ENCODE assay signal across 19 cellular contexts in the genomic region with DNA sequence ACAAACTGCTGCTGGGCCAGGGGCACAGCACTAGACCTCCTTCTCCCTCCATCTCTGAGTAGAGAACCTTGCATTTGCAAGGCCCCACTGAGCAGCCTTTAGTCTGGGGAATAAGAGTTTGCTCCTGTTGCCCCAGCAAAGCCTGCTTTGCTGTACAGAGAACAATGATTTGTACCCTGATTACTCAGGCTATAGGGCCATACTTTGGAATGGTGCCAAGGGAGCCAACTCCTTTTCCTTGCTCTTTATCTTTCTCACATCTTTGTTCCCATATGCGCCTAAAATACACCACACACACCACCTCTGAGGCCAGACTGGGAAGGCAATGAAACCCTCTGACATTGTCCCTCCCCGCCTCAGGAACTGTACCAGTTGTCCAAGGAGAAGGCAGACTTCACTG. TPM values are rescaled to one million over a fixed set of nuclear protein-coding genes. Genes with fewer than 3 reads are reported as not detected.
DNase-seq lines count a peak whose midpoint lies in the region; ATAC-seq, FAIRE-seq and TF ChIP-seq lines count a peak whose summit lies in the region.
"Had no signal": no experiment of that assay in that cellular context is flagged by ENCODE, and none has a peak within 500 bp of the region (broad histone marks: within the 10 kb centered on the region; RNA-seq: fewer than 3 reads in every experiment).

No MANE protein-coding gene starts in this region.

- no peak overlapping the region for H3K9ac ChIP-seq in HepG2 (ENCODE audit: insufficient read depth, low read depth, low read length)

- peak overlapping the region; percentile 84 for H3K27ac Mint-ChIP-seq in T-helper 17 cell
- no peak overlapping the region for H3K27ac Mint-ChIP-seq in endothelial cell (ENCODE audit: unreplicated experiment)

- H3K79me2 ChIP-seq in HepG2 (ENCODE audit: insufficient read depth, low read length), result no peaks in the 10 kb centered on the region

- POLR2A ChIA-PET in HepG2 (lab: Yijun Ruan, JAX), result no interaction called here

- H3K9me3 Mint-ChIP-seq in endothelial cell (ENCODE audit: unreplicated experiment), result no peaks in the 10 kb centered on the region

- TF ChIP-seq RAD21 in HepG2 (CRISPR knock-in tag; IDR thresholded peaks at IDR 0.05), result no peak

- no peaks in the 10 kb centered on the region for H3K27me3 ChIP-seq in neutrophil
- no peaks in the 10 kb centered on the region for H3K27me3 ChIP-seq in HepG2 (ENCODE audit: control insufficient read depth in 1 of 2, insufficient read depth in 2 of 2, low read length in 2 of 2)
- H3K27me3 ChIP-seq: esophagus squamous epithelium had no signal

- TF ChIP-seq POLR2A in HepG2 (IDR thresholded peaks at IDR 0.05; ENCODE audit: insufficient read depth in 1 of 2, low read depth in 2 of 2, low read length in 2 of 2), result no peak

- H2AFZ ChIP-seq in HepG2 (ENCODE audit: low read length), result no peak overlapping the region

- BruUV-seq in HepG2 (replicated peaks; lab: Mats Ljungman, UMichigan), result no TSS peak

- intact Hi-C loops in HepG2 (cut with micrococcal nuclease; ENCODE audit: unreplicated experiment), result no loop called here
- intact Hi-C loops in Right ventricle myocardium superior (cut with DNase I), result no loop called here

- 97% methylated on average over 2 of the region's 2 CpGs for whole genome bisulfite sequencing in HepG2 (ENCODE audit: low lambda C conversion rate)

- H3K4me1 Mint-ChIP-seq in T-helper 17 cell (peaks cover 4% of the 10 kb centered on the region), endothelial cell (ENCODE audit: unreplicated experiment) (no peaks in the 10 kb centered on the region)

- H3K4me2 ChIP-seq in HepG2 (ENCODE audit: low read depth, low read length), result no peak overlapping the region

- H3K4me3 ChIP-seq in neutrophil (ENCODE audit: low read depth in 1 of 2, low read length in 1 of 2) (no peak overlapping the region), HepG2 (replicated peaks in 1 of 3; ENCODE audit: insufficient read depth in 1 of 3, low read depth in 2 of 3, low read length in 3 of 3) (no peak overlapping the region)
- H3K4me3 ChIP-seq: esophagus squamous epithelium had no signal

- H3K36me3 ChIP-seq in neutrophil, result peaks cover 48% of the 10 kb centered on the region
- H3K36me3 ChIP-seq in HepG2 (replicated peaks in 1 of 2; ENCODE audit: control insufficient read depth in 1 of 2, insufficient read depth in 2 of 2, low read length in 2 of 2), result peaks cover 19 to 53% of the 10 kb centered on the region in 2 experiments

- H3K4me1 ChIP-seq in neutrophil (ENCODE audit: control insufficient read depth in 1 of 2, insufficient read depth in 1 of 2, low read depth in 1 of 2, low read length in 1 of 2) (peaks cover 44 to 53% of the 10 kb centered on the region in 2 experiments), HepG2 (ENCODE audit: insufficient read depth, low read length) (no peaks in the 10 kb centered on the region)

- no peak for ATAC-seq in T-helper 17 cell
- no peak for ATAC-seq in HepG2
- no peak for ATAC-seq in Right ventricle myocardium superior (ENCODE audit: poor library complexity)
- ATAC-seq in GM19467 (IDR thresholded peaks at IDR 0.05; ENCODE audit: unreplicated experiment), result no peak
- ATAC-seq: activated CD4-positive, CD25-positive, alpha-beta regulatory T cell treated with anti-CD3 and anti-CD28 coated beads, Interleukin-2, amount 50 U/mL, for 24 hours; left colon had no signal

- H3K9me3 ChIP-seq in T-helper 17 cell (ENCODE audit: control insufficient read depth, low read length, poor library complexity, severe bottlenecking) (no peaks in the 10 kb centered on the region), neutrophil (no peaks in the 10 kb centered on the region), HepG2 (ENCODE audit: low read length) (no peaks in the 10 kb centered on the region)
- H3K9me3 ChIP-seq: esophagus squamous epithelium had no signal

- CTCF ChIA-PET in HepG2 (lab: Yijun Ruan, JAX; ENCODE audit: low intra/inter-chr PET ratio, low total read pairs), result no interaction called here

- no peak for TF ChIP-seq EP300 in HepG2 (IDR thresholded peaks at IDR 0.05; ENCODE audit: low read depth in 2 of 2, low read length in 2 of 2)
- TF ChIP-seq EP300 in HepG2 (CRISPR knock-in tag; IDR thresholded peaks at IDR 0.05; ENCODE audit: borderline replicate concordance), result no peak

- H3K27me3 Mint-ChIP-seq in T-helper 17 cell, result no peaks in the 10 kb centered on the region
- H3K27me3 Mint-ChIP-seq in endothelial cell (ENCODE audit: unreplicated experiment), result peaks cover 1% of the 10 kb centered on the region

- H3K27ac ChIP-seq in neutrophil (peak overlapping the region; percentile 74), HepG2 (ENCODE audit: extremely low read length, insufficient read depth, low read length) (no peak overlapping the region)

- H3K36me3 Mint-ChIP-seq in T-helper 17 cell (ENCODE audit: low read depth) (no peaks in the 10 kb centered on the region), endothelial cell (ENCODE audit: low read depth, unreplicated experiment) (peaks cover 24% of the 10 kb centered on the region)

- in situ Hi-C loops in HepG2 (cut with HindIII; ENCODE audit: extremely low pct_ligation_motif_present, low pct_unique_long_range_greater_than_20kb), result no loop called here

- DNase-seq in EH (ENCODE audit: low read depth) (peak; percentile 12), T-helper 17 cell (no peak), endothelial cell (ENCODE audit: low spot score) (no peak), HepG2 (ENCODE audit: low spot score) (no peak), Right ventricle myocardium superior (no peak)
- DNase-seq: activated naive CD4-positive, alpha-beta T cell treated with Interleukin-2 at 50 U/mL for 16 hours; COR-L47; esophagus squamous epithelium; hippocampal formation; left colon; midbrain; MM.1S; NCI-H187; SHP77 treated with DMSO at 0.1 percent for 48 hours; stimulated activated CD4-positive, alpha-beta T cell treated with anti-CD3 and anti-CD28 coated beads, Interleukin-2, amount 100 ng/mL, for 24 hours had no signal

- H4K20me1 ChIP-seq in HepG2 (ENCODE audit: insufficient read depth, low read length), result no peaks in the 10 kb centered on the region

- no peak for FAIRE-seq in HepG2 (lab: Jason Lieb, UNC)
- FAIRE-seq: GM12892 had no signal

- TF ChIP-seq CTCF in endothelial cell (IDR thresholded peaks at IDR 0.05; ENCODE audit: unreplicated experiment), result no peak
- no peak for TF ChIP-seq CTCF in neutrophil (IDR thresholded peaks at IDR 0.05)
- TF ChIP-seq CTCF in HepG2 (CRISPR knock-in tag; IDR thresholded peaks at IDR 0.05), result no peak

- H3K4me3 Mint-ChIP-seq in T-helper 17 cell (no peak overlapping the region), endothelial cell (ENCODE audit: unreplicated experiment) (peak overlapping the region; percentile 4)

RNA-seq across cellular contexts. Expression of gene LIG3, which starts 21.2 kb away (rescaled TPM):
- total RNA-seq in T-helper 17 cell (10 to 100 TPM; 43.1 to 48.7 TPM), endothelial cell (ENCODE audit: unreplicated experiment) (42.1 TPM), HepG2 (2016; rRNA removed; fragmentation: Illumina TruSeq; extraction: Trizol) (34.5 and 36.2 TPM in 2 replicates), Right ventricle myocardium superior (15.2 TPM)
- 10.9 and 13.1 TPM in 2 replicates for total RNA-seq in HepG2 (2016; cell fraction: cytosol; rRNA removed; fragmentation: Illumina TruSeq; extraction: Trizol; ENCODE audit: low read depth)
- 31.5 and 37.3 TPM in 2 replicates for total RNA-seq in HepG2 (2016; cell fraction: insoluble cytoplasmic fraction; rRNA removed; fragmentation: Illumina TruSeq; extraction: Trizol)
- 11.5 and 12.7 TPM in 2 replicates for total RNA-seq in HepG2 (2016; cell fraction: membrane; rRNA removed; fragmentation: Illumina TruSeq; extraction: Trizol)
- 48.1 and 52.8 TPM in 2 replicates for total RNA-seq in HepG2 (2016; cell fraction: nucleus; rRNA removed; fragmentation: Illumina TruSeq; extraction: Trizol)
- polyA plus RNA-seq in HepG2 (2011; rRNA removed), result 23.7 and 34.4 TPM in 2 replicates
- polyA plus RNA-seq in HepG2 (2011; cell fraction: cytosol; rRNA removed), result 23.0 and 25.2 TPM in 2 replicates
- 59.1 and 70.4 TPM in 2 replicates for polyA plus RNA-seq in HepG2 (2011; cell fraction: nucleus; rRNA removed)
- 15.1 and 16.4 TPM in 2 replicates for polyA plus RNA-seq in HepG2 (2012)
- polyA plus RNA-seq in HepG2 (2016; cell fraction: cytosol; fragmentation: Illumina TruSeq; extraction: Trizol; ENCODE audit: low read depth), result 1.9 and 3.1 TPM in 2 replicates
- 29.2 and 30.6 TPM in 2 replicates for polyA plus RNA-seq in HepG2 (2016; cell fraction: insoluble cytoplasmic fraction; fragmentation: Illumina TruSeq; extraction: Trizol; ENCODE audit: low read depth)
- 4.0 and 4.9 TPM in 2 replicates for polyA plus RNA-seq in HepG2 (2016; cell fraction: membrane; fragmentation: Illumina TruSeq; extraction: Trizol; ENCODE audit: low read depth)
- polyA plus RNA-seq in HepG2 (2016; cell fraction: nucleus; fragmentation: Illumina TruSeq; extraction: Trizol; ENCODE audit: insufficient read depth, low read depth), result 33.0 and 38.6 TPM in 2 replicates
- polyA minus RNA-seq in HepG2 (2011; rRNA and poly(A)+ RNA removed; ENCODE audit: low replicate concordance), result 99.8 and 102 TPM in 2 replicates
- 35.2 and 41.3 TPM in 2 replicates for polyA minus RNA-seq in HepG2 (2011; cell fraction: cytosol; rRNA and poly(A)+ RNA removed)
- 104 and 116 TPM in 2 replicates for polyA minus RNA-seq in HepG2 (2011; cell fraction: nucleus; rRNA and poly(A)+ RNA removed)

RNA-seq across cellular contexts. Expression of gene ZNF830, which starts 40.2 kb away (rescaled TPM):
- 10 to 100 TPM; 28.0 to 33.3 TPM for total RNA-seq in T-helper 17 cell
- total RNA-seq in endothelial cell (ENCODE audit: unreplicated experiment), result 18.5 TPM
- 18.9 and 19.0 TPM in 2 replicates for total RNA-seq in HepG2 (2016; rRNA removed; fragmentation: Illumina TruSeq; extraction: Trizol)
- total RNA-seq in HepG2 (2016; cell fraction: cytosol; rRNA removed; fragmentation: Illumina TruSeq; extraction: Trizol; ENCODE audit: low read depth), result 3.5 and 3.9 TPM in 2 replicates
- 17.2 and 18.6 TPM in 2 replicates for total RNA-seq in HepG2 (2016; cell fraction: insoluble cytoplasmic fraction; rRNA removed; fragmentation: Illumina TruSeq; extraction: Trizol)
- 5.8 and 7.2 TPM in 2 replicates for total RNA-seq in HepG2 (2016; cell fraction: membrane; rRNA removed; fragmentation: Illumina TruSeq; extraction: Trizol)
- total RNA-seq in HepG2 (2016; cell fraction: nucleus; rRNA removed; fragmentation: Illumina TruSeq; extraction: Trizol), result 18.9 and 21.8 TPM in 2 replicates
- polyA plus RNA-seq in HepG2 (2011; rRNA removed), result 4.7 and 6.1 TPM in 2 replicates
- polyA plus RNA-seq in HepG2 (2011; cell fraction: cytosol; rRNA removed), result 3.6 and 4.0 TPM in 2 replicates
- polyA plus RNA-seq in HepG2 (2011; cell fraction: nucleus; rRNA removed), result 4.6 and 5.1 TPM in 2 replicates
- polyA plus RNA-seq in HepG2 (2012), result 6.4 and 12.1 TPM in 2 replicates
- 0.97 and 1.7 TPM in 2 replicates for polyA plus RNA-seq in HepG2 (2016; cell fraction: cytosol; fragmentation: Illumina TruSeq; extraction: Trizol; ENCODE audit: low read depth)
- polyA plus RNA-seq in HepG2 (2016; cell fraction: insoluble cytoplasmic fraction; fragmentation: Illumina TruSeq; extraction: Trizol; ENCODE audit: low read depth), result 18.0 and 20.9 TPM in 2 replicates
- polyA plus RNA-seq in HepG2 (2016; cell fraction: membrane; fragmentation: Illumina TruSeq; extraction: Trizol; ENCODE audit: low read depth), result 2.2 and 2.7 TPM in 2 replicates
- 10.6 and 15.1 TPM in 2 replicates for polyA plus RNA-seq in HepG2 (2016; cell fraction: nucleus; fragmentation: Illumina TruSeq; extraction: Trizol; ENCODE audit: insufficient read depth, low read depth)
- 2.3 and 3.0 TPM in 2 replicates for polyA minus RNA-seq in HepG2 (2011; rRNA and poly(A)+ RNA removed; ENCODE audit: low replicate concordance)
- polyA minus RNA-seq in HepG2 (2011; cell fraction: cytosol; rRNA and poly(A)+ RNA removed), result 3.2 and 4.0 TPM in 2 replicates
- polyA minus RNA-seq in HepG2 (2011; cell fraction: nucleus; rRNA and poly(A)+ RNA removed), result 29.1 and 30.5 TPM in 2 replicates
- total RNA-seq in Right ventricle myocardium superior, result 8.9 TPM

RNA-seq across cellular contexts. Expression of gene CCT6B, which starts 40.3 kb away (rescaled TPM):
- total RNA-seq in T-helper 17 cell (1 to 10 TPM; 3.5 to 5.1 TPM), endothelial cell (ENCODE audit: unreplicated experiment) (3.9 TPM), HepG2 (2016; rRNA removed; fragmentation: Illumina TruSeq; extraction: Trizol) (1.1 and 1.4 TPM in 2 replicates), Right ventricle myocardium superior (1.8 TPM)
- 1.2 and 1.5 TPM in 2 replicates for total RNA-seq in HepG2 (2016; cell fraction: cytosol; rRNA removed; fragmentation: Illumina TruSeq; extraction: Trizol; ENCODE audit: low read depth)
- total RNA-seq in HepG2 (2016; cell fraction: insoluble cytoplasmic fraction; rRNA removed; fragmentation: Illumina TruSeq; extraction: Trizol), result 1.1 and 1.6 TPM in 2 replicates
- total RNA-seq in HepG2 (2016; cell fraction: membrane; rRNA removed; fragmentation: Illumina TruSeq; extraction: Trizol), result 0.90 and 1.1 TPM in 2 replicates
- 1.1 and 1.2 TPM in 2 replicates for total RNA-seq in HepG2 (2016; cell fraction: nucleus; rRNA removed; fragmentation: Illumina TruSeq; extraction: Trizol)
- 0.41 and 0.46 TPM in 2 replicates for polyA plus RNA-seq in HepG2 (2011; rRNA removed)
- 0.19 and 0.29 TPM in 2 replicates for polyA plus RNA-seq in HepG2 (2011; cell fraction: cytosol; rRNA removed)
- polyA plus RNA-seq in HepG2 (2011; cell fraction: nucleus; rRNA removed), result 0.31 and 0.64 TPM in 2 replicates
- 0.52 and 1.4 TPM in 2 replicates for polyA plus RNA-seq in HepG2 (2012)
- polyA plus RNA-seq in HepG2 (2016; cell fraction: cytosol; fragmentation: Illumina TruSeq; extraction: Trizol; ENCODE audit: low read depth), result 0.50 and 0.62 TPM in 2 replicates
- polyA plus RNA-seq in HepG2 (2016; cell fraction: insoluble cytoplasmic fraction; fragmentation: Illumina TruSeq; extraction: Trizol; ENCODE audit: low read depth), result 1.4 and 1.8 TPM in 2 replicates
- 0.81 and 0.93 TPM in 2 replicates for polyA plus RNA-seq in HepG2 (2016; cell fraction: membrane; fragmentation: Illumina TruSeq; extraction: Trizol; ENCODE audit: low read depth)
- polyA plus RNA-seq in HepG2 (2016; cell fraction: nucleus; fragmentation: Illumina TruSeq; extraction: Trizol; ENCODE audit: insufficient read depth, low read depth), result 0.77 and 0.94 TPM in 2 replicates
- 0.23 and 0.42 TPM in 2 replicates for polyA minus RNA-seq in HepG2 (2011; rRNA and poly(A)+ RNA removed; ENCODE audit: low replicate concordance)
- polyA minus RNA-seq in HepG2 (2011; cell fraction: cytosol; rRNA and poly(A)+ RNA removed), result 0.35 and 1.6 TPM in 2 replicates
- 0.90 and 1.2 TPM in 2 replicates for polyA minus RNA-seq in HepG2 (2011; cell fraction: nucleus; rRNA and poly(A)+ RNA removed)
